Comparison of ENCODE assay signal across 23 cellular contexts in genomic region chr3:59605318-59605717, GRCh38.
A peak's percentile ranks its signal among the peaks of the same experiment; 100 is the strongest.
DNase-seq lines count a peak whose midpoint lies in the region; ATAC-seq lines count a peak whose summit lies in the region.
"Had no signal": no experiment of that assay in that cellular context is flagged by ENCODE, and none has a peak within 500 bp of the region (broad histone marks: within the 10 kb centered on the region; RNA-seq: fewer than 3 reads in every experiment).

No MANE protein-coding gene starts in this region.

- H3K27me3 ChIP-seq in H7 (ENCODE audit: control insufficient read depth, insufficient read depth, low read length): no peaks in the 10 kb centered on the region
- H3K27me3 ChIP-seq: BLaER1, cardiac muscle cell, gastroesophageal sphincter, ovary had no signal

- peak; percentile 10 for DNase-seq in NCI-H82 (lab: John Stamatoyannopoulos, UW)
- no peak for DNase-seq in NCI-H82 treated with DMSO at 0.1 percent for 48 hours (lab: John Stamatoyannopoulos, UW; ENCODE audit: unreplicated experiment)
- peak; percentile 88 for DNase-seq in NCI-H2171 treated with DMSO at 0.1 percent for 48 hours (lab: John Stamatoyannopoulos, UW)
- peak; percentile 5 for DNase-seq in cerebellar cortex (ENCODE audit: low spot score)
- DNase-seq in H7: no peak
- DNase-seq: activated CD4-positive, alpha-beta T cell treated with anti-CD3 and anti-CD28 coated beads, Interleukin-2, amount 10 ng/mL, durations not matched to agents 7 days and 5 days; activated CD8-positive, alpha-beta memory T cell treated with anti-CD3 and anti-CD28 coated beads, Interleukin-2, amount 50 U/mL, for 48 hours; activated gamma-delta T cell; DMS 273 treated with DMSO at 0.1 percent for 48 hours; dorsolateral prefrontal cortex; naive thymus-derived CD8-positive, alpha-beta T cell; ovary; Right ventricle myocardium superior; stimulated activated CD4-positive, alpha-beta T cell treated with anti-CD3 and anti-CD28 coated beads, Interleukin-1b, Interleukin-23, amount 100 ng/mL, for 48 hours; stimulated activated naive CD4-positive, alpha-beta T cell treated with Interleukin-2 at 50 U/mL for 16 hours; T-cell; trophoblast cell had no signal

- ATAC-seq in HG03565 (IDR thresholded peaks at IDR 0.05; ENCODE audit: unreplicated experiment) (no peak), HG02840 (IDR thresholded peaks at IDR 0.05; ENCODE audit: low FRiP score, unreplicated experiment) (no peak), HG03196 (IDR thresholded peaks at IDR 0.05; ENCODE audit: unreplicated experiment) (no peak)
- ATAC-seq: gastroesophageal sphincter; naive thymus-derived CD8-positive, alpha-beta T cell; T-cell had no signal

- H3K36me3 ChIP-seq in H7 (replicated peaks; ENCODE audit: control insufficient read depth, insufficient read depth, low read length): no peaks in the 10 kb centered on the region
- H3K36me3 ChIP-seq: BLaER1, cardiac muscle cell, gastroesophageal sphincter, ovary had no signal

- H3K4me3 ChIP-seq in H7 (ENCODE audit: insufficient read depth, low read depth, low read length): no peak overlapping the region
- H3K4me3 ChIP-seq: BLaER1, cardiac muscle cell, dorsolateral prefrontal cortex, gastroesophageal sphincter, ovary had no signal

Comparison
In these comparisons a context has a peak if more than half of its experiments do, and no peak if none do; other contexts are left out.
1. DNase-seq: peak in NCI-H82 (single experiment), NCI-H2171 treated with DMSO at 0.1 percent for 48 hours (single experiment) and cerebellar cortex (single experiment); none in NCI-H82 treated with DMSO at 0.1 percent for 48 hours (single experiment) and H7 (single experiment).